8 cellular contexts compared by ENCODE assay signal in genomic region chr16:70437017-70437581, GRCh38. TPM values are rescaled to one million over a fixed set of nuclear protein-coding genes. Genes with fewer than 3 reads are reported as not detected.
DNase-seq lines count a peak whose midpoint lies in the region; ATAC-seq and TF ChIP-seq lines count a peak whose summit lies in the region.

No MANE protein-coding gene starts in this region.

- H3K4me3 ChIP-seq in GM12865 (ENCODE audit: low read depth, low read length) (peak overlapping the region; percentile 93), duodenal mucosa (ENCODE audit: low read depth in 1 of 2, low read length in 2 of 2) (peak overlapping the region; percentile 70 to 73), ovary (no peak overlapping the region)

- H3K9me3 ChIP-seq in duodenal mucosa (ENCODE audit: control insufficient read depth in 1 of 2, low read length in 2 of 2) (no peaks in the 10 kb centered on the region), ovary (no peaks in the 10 kb centered on the region)

- intact Hi-C loops in ovary (cut with DNase I) = loop anchor here in 2 of 4 donors (5.0 kb wide), 2 partner anchors 45 to 55 kb away; no protein-coding TSS in a partner anchor

- 1 to 5% (median 5%) methylated on average over 4 to 5 of the region's 5 CpGs for WGBS in ovary, 3 donors

- no peak for TF ChIP-seq EP300 in ovary (IDR thresholded peaks at IDR 0.05)

- ATAC-seq in GM21515 (IDR thresholded peaks at IDR 0.05; ENCODE audit: unreplicated experiment) (no peak), GM18517 (IDR thresholded peaks at IDR 0.05; ENCODE audit: unreplicated experiment) (no peak)

- TF ChIP-seq POLR2A in ovary (IDR thresholded peaks at IDR 0.05) = no peak

- H3K36me3 ChIP-seq in duodenal mucosa (ENCODE audit: control insufficient read depth in 1 of 2, insufficient read depth in 2 of 2, low read length in 2 of 2) = no peaks in the 10 kb centered on the region
- no peaks in the 10 kb centered on the region for H3K36me3 ChIP-seq in ovary

- H3K27ac ChIP-seq in duodenal mucosa (ENCODE audit: low read depth, low read length) = no peak overlapping the region
- peak overlapping the region in 1 of 2 donors; percentile 70 for H3K27ac ChIP-seq in ovary
- H3K27ac ChIP-seq in substantia nigra (ENCODE audit: low read depth, low read length, poor library complexity, severe bottlenecking) = no peak overlapping the region

- peak; percentile 41 for DNase-seq in GM12865 (ENCODE audit: low read depth)
- DNase-seq in NCI-H69 (lab: John Stamatoyannopoulos, UW) = peak; percentile 78
- peak; percentile 49 to 75 (median 68) for DNase-seq in ovary
- no peak for DNase-seq in substantia nigra (lab: John Stamatoyannopoulos, UW)
- DNase-seq in effector CD4-positive, alpha-beta T cell = no peak

- no peak overlapping the region for H3K9ac ChIP-seq in duodenal mucosa (ENCODE audit: low read depth in 1 of 2, low read length in 2 of 2)

- H3K4me1 ChIP-seq in duodenal mucosa (ENCODE audit: control insufficient read depth in 1 of 2, insufficient read depth in 2 of 2, low read length in 2 of 2) (peaks cover 45 to 55% of the 10 kb centered on the region in 2 donors), ovary (ENCODE audit: insufficient read depth) (peaks cover 22% of the 10 kb centered on the region)

- TF ChIP-seq CTCF in GM12865 (IDR thresholded peaks at IDR 0.05; ENCODE audit: insufficient read depth, low read depth, low read length, missing control alignments) (no peak), ovary (IDR thresholded peaks at IDR 0.05) (no peak)

- H3K27me3 ChIP-seq in duodenal mucosa (ENCODE audit: control insufficient read depth in 1 of 2, insufficient read depth in 2 of 2, low read length in 2 of 2) = no peaks in the 10 kb centered on the region
- H3K27me3 ChIP-seq in ovary = no peaks in the 10 kb centered on the region

RNA-seq across cellular contexts. Expression of gene ST3GAL2, which starts 1.8 kb away (rescaled TPM):
- 10 to 100 TPM; 12.3 to 49.7 (median 25.0) TPM for total RNA-seq in ovary
- 10 to 100 TPM in 1 of 2 donors, 1 to 10 TPM in 1; 6.2 to 13.4 TPM for polyA plus RNA-seq in ovary

RNA-seq across cellular contexts. Expression of gene FCSK, which starts 17.3 kb away (rescaled TPM):
- 10 to 100 TPM; 15.0 to 29.4 (median 20.4) TPM for total RNA-seq in ovary
- polyA plus RNA-seq in ovary = 10 to 100 TPM in 1 of 2 donors, 1 to 10 TPM in 1; 5.1 to 11.8 TPM

Comparison
In these comparisons a context has a peak if more than half of its experiments do, and no peak if none do; other contexts are left out.
1. DNase-seq: peak in GM12865 (single experiment), NCI-H69 (single experiment) and ovary (5 of 5); none in substantia nigra (0 of 49) and effector CD4-positive, alpha-beta T cell (single experiment).